21 cellular contexts compared by ENCODE assay signal in the genomic region with DNA sequence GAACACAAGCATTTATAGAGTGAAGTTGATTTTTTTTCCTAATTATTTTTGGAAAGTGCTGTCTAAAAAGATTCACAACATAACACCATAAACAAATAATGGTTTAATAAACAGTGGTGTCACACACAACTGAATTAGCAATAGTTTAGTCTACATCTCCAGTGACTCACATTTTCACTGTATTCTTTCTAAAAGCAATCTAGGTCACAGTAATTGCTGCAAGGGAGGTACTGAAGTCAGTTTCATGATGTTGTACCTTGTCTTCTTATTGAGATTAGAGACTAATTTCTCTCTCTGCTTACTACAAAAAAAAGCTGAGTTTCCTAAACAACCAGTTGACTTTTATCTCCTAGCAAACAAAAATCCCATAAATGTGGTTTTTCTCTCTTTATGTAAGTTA. TPM values are rescaled to one million over a fixed set of nuclear protein-coding genes. Genes with fewer than 3 reads are reported as not detected.
DNase-seq lines count a peak whose midpoint lies in the region; ATAC-seq, FAIRE-seq and TF ChIP-seq lines count a peak whose summit lies in the region.
"Had no signal": no experiment of that assay in that cellular context is flagged by ENCODE, and none has a peak within 500 bp of the region (broad histone marks: within the 10 kb centered on the region; RNA-seq: fewer than 3 reads in every experiment).

No MANE protein-coding gene starts in this region.

- ATAC-seq in left colon: no peak
- ATAC-seq: activated T-cell treated with anti-CD3 and anti-CD28 coated beads, Interleukin-2, amount 50 U/mL, for 4 hours; T-cell had no signal

- in situ Hi-C loops in transverse colon (cut with MboI; ENCODE audit: low pct_ligation_motif_present in 1 of 4, low pct_unique_long_range_greater_than_20kb in 1 of 4, low sequenced_read_pairs in 3 of 4): loop anchor here in 2 of 4 donors (25.0 kb wide), 1 partner anchor 366 kb away; no protein-coding TSS in a partner anchor

- intact Hi-C loops in colonic mucosa (cut with DNase I) (no loop called here), transverse colon (cut with DNase I; ENCODE audit: low total_unique reads) (no loop called here), left colon (cut with DNase I, micrococcal nuclease) (no loop called here)

- H3K27ac ChIP-seq in colonic mucosa (peak overlapping the region; percentile 73), iPS-20b (ENCODE audit: low read length) (peak overlapping the region; percentile 36), transverse colon (peak overlapping the region; percentile 80 to 82 (median 81))
- H3K27ac ChIP-seq: prostate gland, SJCRH30, thyroid gland had no signal

- no peak for TF ChIP-seq EP300 in transverse colon (IDR thresholded peaks at IDR 0.05; ENCODE audit: low read depth)

- no peaks in the 10 kb centered on the region for H3K36me3 ChIP-seq in colonic mucosa
- H3K36me3 ChIP-seq in iPS-20b (ENCODE audit: insufficient read depth, low read depth, low read length): no peaks in the 10 kb centered on the region
- peaks cover 0 to 7% (median 0%) of the 10 kb centered on the region in 4 donors for H3K36me3 ChIP-seq in transverse colon
- H3K36me3 ChIP-seq: Peyer's patch, prostate gland, SJCRH30, thyroid gland had no signal

- H3K4me3 ChIP-seq in colonic mucosa (no peak overlapping the region), iPS-20b (ENCODE audit: low read length) (no peak overlapping the region), transverse colon (peak overlapping the region in 1 of 4 donors; percentile 21)
- H3K4me3 ChIP-seq: Peyer's patch, prostate gland, SJCRH30, thyroid gland had no signal

- TF ChIP-seq CTCF in colonic mucosa (IDR thresholded peaks at IDR 0.05) (no peak), transverse colon (IDR thresholded peaks at IDR 0.05) (no peak)

- H3K9me3 ChIP-seq in colonic mucosa (no peaks in the 10 kb centered on the region), iPS-20b (ENCODE audit: insufficient read depth, low read depth, low read length) (no peaks in the 10 kb centered on the region), transverse colon (no peaks in the 10 kb centered on the region)
- H3K9me3 ChIP-seq: Peyer's patch, prostate gland, SJCRH30, thyroid gland had no signal

- H3K9ac ChIP-seq in colonic mucosa (ENCODE audit: low read depth in 2 of 2, low read length in 2 of 2) (peak overlapping the region in 1 of 2 donors; percentile 56), iPS-20b (ENCODE audit: low read depth, low read length) (no peak overlapping the region)

- TF ChIP-seq POLR2A in transverse colon (IDR thresholded peaks at IDR 0.05) (no peak), GM12891 (IDR thresholded peaks at IDR 0.05; ENCODE audit: low read depth, low read length) (no peak)

- peak; percentile 35 for DNase-seq in HCEC 1CT
- no peak for DNase-seq in colonic mucosa
- no peak for DNase-seq in transverse colon
- no peak for DNase-seq in GM12891 (ENCODE audit: insufficient read length, low spot score)
- no peak for DNase-seq in left colon
- DNase-seq in inferior parietal cortex (ENCODE audit: extremely low spot score): no peak
- DNase-seq: activated naive CD4-positive, alpha-beta T cell treated with anti-CD3 and anti-CD28 coated beads for 36 hours; activated T-cell treated with anti-CD3 and anti-CD28 coated beads, Interleukin-2, amount 50 U/mL, for 4 hours; DMS79 treated with DMSO at 0.1 percent for 48 hours; endodermal cell; NCI-H1417; Peyer's patch; SJCRH30; stimulated activated CD4-positive, alpha-beta T cell treated with anti-CD3 and anti-CD28 coated beads, Interleukin-4, amount 100 ng/mL, for 1 hour; stimulated activated naive CD4-positive, alpha-beta T cell treated with Interleukin-2 at 50 U/mL for 16 hours; T-cell; thyroid gland had no signal

- H3K27me3 ChIP-seq in colonic mucosa (no peaks in the 10 kb centered on the region), iPS-20b (ENCODE audit: insufficient read depth, low read length) (no peaks in the 10 kb centered on the region), transverse colon (no peaks in the 10 kb centered on the region)
- H3K27me3 ChIP-seq: Peyer's patch, SJCRH30, thyroid gland had no signal

- H3K4me1 ChIP-seq in colonic mucosa (peaks cover 3% of the 10 kb centered on the region), iPS-20b (ENCODE audit: insufficient read depth, low read length) (peaks cover 3% of the 10 kb centered on the region; the same call in 1 of the 2 replicates), transverse colon (peaks cover 0 to 45% (median 24%) of the 10 kb centered on the region in 4 donors)
- H3K4me1 ChIP-seq: Peyer's patch, SJCRH30 had no signal

- no peak for FAIRE-seq in GM12891 (lab: Jason Lieb, UNC)
- FAIRE-seq: GM19239, TTC549 had no signal

TF ChIP-seq in GM12891, 5 proteins besides CTCF, POLR2A, EP300 and RAD21:
- TF ChIP-seq POU2F2 (IDR thresholded peaks at IDR 0.05; ENCODE audit: low read depth, low read length) (no peak), SPI1 (IDR thresholded peaks at IDR 0.05; ENCODE audit: low read depth, low read length) (no peak), TAF1 (IDR thresholded peaks at IDR 0.05; ENCODE audit: low read depth, low read length) (no peak), POLR2AphosphoS5 (IDR thresholded peaks at IDR 0.05; ENCODE audit: low read depth, low read length) (no peak), PAX5 (IDR thresholded peaks at IDR 0.05; ENCODE audit: insufficient read depth, low read length, severe bottlenecking) (no peak)

RNA-seq across cellular contexts. Expression of a gene that starts 29.6 kb away (rescaled TPM):
- total RNA-seq in colonic mucosa: 10 to 100 TPM; 20.1 to 54.8 TPM
- 10 to 100 TPM; 19.7 to 87.7 (median 41.0) TPM for total RNA-seq in transverse colon
- not detected for polyA plus RNA-seq in GM12891 (2012; ENCODE audit: low read depth, missing spikeins)
- 10 to 100 TPM; 47.0 to 51.9 TPM for total RNA-seq in left colon
- total RNA-seq: activated naive CD4-positive, alpha-beta T cell treated with anti-CD3 and anti-CD28 coated beads for 36 hours had no signal
